ENCODE assay signal across 28 cellular contexts in genomic region chr4:145492376-145492775, GRCh38.
"Had no signal": no experiment of that assay in that cellular context is flagged by ENCODE, and none has a peak within 500 bp of the region (broad histone marks: within the 10 kb centered on the region; RNA-seq: fewer than 3 reads in every experiment).

No MANE protein-coding gene starts in this region.

- DNase-seq: effector CD8-positive, alpha-beta T cell; erythroblast; esophagus squamous epithelium; foreskin melanocyte; glutamatergic neuron; hypothalamus; immature natural killer cell; islet precursor cell; kidney glomerular epithelial cell; left ventricle myocardium superior; lower lobe of right lung; naive B cell; pancreas; right lobe of liver; stimulated activated CD4-positive, alpha-beta T cell treated with anti-CD3 and anti-CD28 coated beads, Interleukin-12 subunit alpha, Interleukin-12 subunit beta, amount 100 ng/mL, for 4 hours; stimulated activated CD4-positive, alpha-beta T cell treated with anti-CD3 and anti-CD28 coated beads, Interleukin-1b, Interleukin-23, amount 100 ng/mL, for 48 hours; stimulated activated CD4-positive, alpha-beta T cell treated with anti-CD3 and anti-CD28 coated beads, Interleukin-4, amount 100 ng/mL, for 1 hour; stimulated activated CD8-positive, alpha-beta memory T cell treated with anti-CD3 and anti-CD28 coated beads, Interleukin-4, amount 100 ng/mL, for 48 hours; stimulated activated naive CD4-positive, alpha-beta T cell; stimulated activated naive CD8-positive, alpha-beta T cell treated with anti-CD3 and anti-CD28 coated beads, Interleukin-15, amount 100 ng/mL, for 72 hours; trophoblast cell had no signal

- H3K4me1 Mint-ChIP-seq: stimulated activated naive CD8-positive, alpha-beta T cell treated with anti-CD3 and anti-CD28 coated beads, Interleukin-15, amount 100 ng/mL, for 72 hours had no signal

- H3K4me3 Mint-ChIP-seq: dendritic cell treated with granulocyte-macrophage colony-stimulating factor and Interleukin-4, amounts not matched to agents 40 ng/mL and 50 ng/mL, for 4 days; immature natural killer cell; naive B cell; natural killer cell treated with Interleukin-12 subunit alpha and Interleukin-12 subunit beta and Interleukin-15 and Interleukin-18, amount 100 ng/mL, for 72 hours; neural crest cell; stimulated activated naive CD8-positive, alpha-beta T cell treated with anti-CD3 and anti-CD28 coated beads, Interleukin-15, amount 100 ng/mL, for 72 hours had no signal

- H3K27me3 ChIP-seq: esophagus squamous epithelium, pancreas, right lobe of liver, suprapubic skin, vagina had no signal

- H3K27ac Mint-ChIP-seq: dendritic cell treated with granulocyte-macrophage colony-stimulating factor and Interleukin-4, amounts not matched to agents 40 ng/mL and 50 ng/mL, for 4 days; immature natural killer cell; naive B cell; natural killer cell treated with Interleukin-12 subunit alpha and Interleukin-12 subunit beta and Interleukin-15 and Interleukin-18, amount 100 ng/mL, for 72 hours; stimulated activated naive CD8-positive, alpha-beta T cell treated with anti-CD3 and anti-CD28 coated beads, Interleukin-15, amount 100 ng/mL, for 72 hours had no signal

- H3K36me3 Mint-ChIP-seq: immature natural killer cell; naive B cell; natural killer cell treated with Interleukin-12 subunit alpha and Interleukin-12 subunit beta and Interleukin-15 and Interleukin-18, amount 100 ng/mL, for 72 hours had no signal

- H3K4me3 ChIP-seq: esophagus squamous epithelium, lower lobe of right lung, pancreas, right lobe of liver, smooth muscle cell, suprapubic skin, vagina had no signal

- H3K27ac ChIP-seq: esophagus squamous epithelium, lower lobe of right lung, neutrophil, pancreas, suprapubic skin, vagina had no signal

- H3K4me2 ChIP-seq: smooth muscle cell had no signal

- H3K9me3 ChIP-seq: esophagus squamous epithelium, lower lobe of right lung, neutrophil, pancreas, right lobe of liver, suprapubic skin, vagina had no signal

- H3K36me3 ChIP-seq: esophagus squamous epithelium, lower lobe of right lung, neutrophil, pancreas, right lobe of liver, suprapubic skin, vagina had no signal

- H3K27me3 Mint-ChIP-seq: dendritic cell treated with granulocyte-macrophage colony-stimulating factor and Interleukin-4, amounts not matched to agents 40 ng/mL and 50 ng/mL, for 4 days; natural killer cell treated with Interleukin-12 subunit alpha and Interleukin-12 subunit beta and Interleukin-15 and Interleukin-18, amount 100 ng/mL, for 72 hours had no signal

- H3K9me3 Mint-ChIP-seq: dendritic cell treated with granulocyte-macrophage colony-stimulating factor and Interleukin-4, amounts not matched to agents 40 ng/mL and 50 ng/mL, for 4 days; immature natural killer cell; naive B cell; natural killer cell treated with Interleukin-12 subunit alpha and Interleukin-12 subunit beta and Interleukin-15 and Interleukin-18, amount 100 ng/mL, for 72 hours; neural crest cell; stimulated activated naive CD8-positive, alpha-beta T cell treated with anti-CD3 and anti-CD28 coated beads, Interleukin-15, amount 100 ng/mL, for 72 hours had no signal
